11 cellular contexts compared by ENCODE assay signal in genomic region chr3:116444819-116445290, GRCh38. TPM values are rescaled to one million over a fixed set of nuclear protein-coding genes. Genes with fewer than 3 reads are reported as not detected.
DNase-seq lines count a peak whose midpoint lies in the region; ATAC-seq and TF ChIP-seq lines count a peak whose summit lies in the region.
"Had no signal": no experiment of that assay in that cellular context is flagged by ENCODE, and none has a peak within 500 bp of the region (broad histone marks: within the 10 kb centered on the region; RNA-seq: fewer than 3 reads in every experiment).

No MANE protein-coding gene starts in this region.

- POLR2A ChIA-PET in naive thymus-derived CD8-positive, alpha-beta T cell (lab: Charles Lee), result no interaction called here

- DNase-seq in NCI-H146 (lab: John Stamatoyannopoulos, UW) (peak; percentile 33), NCI-H146 treated with DMSO at 0.1 percent for 48 hours (lab: John Stamatoyannopoulos, UW; ENCODE audit: unreplicated experiment) (no peak), endothelial cell (ENCODE audit: low spot score) (peak; percentile 16), upper lobe of left lung (peak in 1 of 2 donors; percentile 68), spleen (no peak)
- DNase-seq in naive thymus-derived CD8-positive, alpha-beta T cell, result no peak
- DNase-seq: activated CD4-positive, alpha-beta T cell treated with anti-CD3 and anti-CD28 coated beads, Interleukin-2, amount 50 U/mL, for 1 hour; stimulated activated naive B cell treated with anti-CD40 and anti-IgM and Interleukin-4, amounts not matched to agents 10 μg/mL and 1 μg/mL and 100 μg/mL, for 72 hours had no signal

- WGBS in mesodermal cell (ENCODE audit: insufficient coverage in 2 of 2), 2 experiments, result 0 to 1% methylated on average over 17 to 26 of the region's 26 CpGs
- 3% methylated on average over 17 to 26 of the region's 26 CpGs for WGBS in upper lobe of left lung, 2 donors
- 1 to 8% (median 5%) methylated on average over 14 to 26 of the region's 26 CpGs for WGBS in spleen, 5 donors

- H3K27me3 ChIP-seq in upper lobe of left lung, result no peaks in the 10 kb centered on the region
- H3K27me3 ChIP-seq in spleen (replicated peaks in 1 of 7), result peaks cover 0 to 22% (median 0%) of the 10 kb centered on the region in 7 donors

- TF ChIP-seq CTCF in endothelial cell (IDR thresholded peaks at IDR 0.05; ENCODE audit: unreplicated experiment) (no peak), upper lobe of left lung (IDR thresholded peaks at IDR 0.05) (no peak), spleen (IDR thresholded peaks at IDR 0.05 in 8 of 11, conservative IDR thresholded peaks at IDR 0.05 in 3 of 11) (no peak)

- peak overlapping the region; percentile 87 for H3K4me3 Mint-ChIP-seq in endothelial cell (ENCODE audit: unreplicated experiment)
- no peak overlapping the region for H3K4me3 Mint-ChIP-seq in naive thymus-derived CD8-positive, alpha-beta T cell
- H3K4me3 Mint-ChIP-seq: stimulated activated naive B cell treated with anti-CD40 and anti-IgM and Interleukin-4, amounts not matched to agents 10 μg/mL and 1 μg/mL and 100 μg/mL, for 72 hours had no signal

- no peaks in the 10 kb centered on the region for H3K9me3 ChIP-seq in mesodermal cell (ENCODE audit: control insufficient read depth, low read length)
- no peaks in the 10 kb centered on the region for H3K9me3 ChIP-seq in upper lobe of left lung
- no peaks in the 10 kb centered on the region for H3K9me3 ChIP-seq in spleen

- H3K4me1 Mint-ChIP-seq in endothelial cell (ENCODE audit: unreplicated experiment), result peaks cover 9% of the 10 kb centered on the region
- H3K4me1 Mint-ChIP-seq in naive thymus-derived CD8-positive, alpha-beta T cell, result no peaks in the 10 kb centered on the region

- ATAC-seq in upper lobe of left lung (ENCODE audit: low FRiP score in 2 of 2) (peak; percentile 60 to 67), HG03139 (IDR thresholded peaks at IDR 0.05; ENCODE audit: unreplicated experiment) (no peak)
- ATAC-seq in naive thymus-derived CD8-positive, alpha-beta T cell, result no peak
- ATAC-seq: stimulated activated naive B cell treated with anti-CD40 and anti-IgM and Interleukin-4, amounts not matched to agents 10 μg/mL and 1 μg/mL and 100 μg/mL, for 72 hours had no signal

- no peak overlapping the region for H3K27ac Mint-ChIP-seq in endothelial cell (ENCODE audit: unreplicated experiment)
- no peak overlapping the region for H3K27ac Mint-ChIP-seq in naive thymus-derived CD8-positive, alpha-beta T cell
- H3K27ac Mint-ChIP-seq: stimulated activated naive B cell treated with anti-CD40 and anti-IgM and Interleukin-4, amounts not matched to agents 10 μg/mL and 1 μg/mL and 100 μg/mL, for 72 hours had no signal

- H3K9me3 Mint-ChIP-seq in endothelial cell (ENCODE audit: unreplicated experiment), result no peaks in the 10 kb centered on the region
- peaks cover 0 to 10% (median 8%) of the 10 kb centered on the region in 9 donors for H3K9me3 Mint-ChIP-seq in naive thymus-derived CD8-positive, alpha-beta T cell

- no peak for TF ChIP-seq POLR2A in upper lobe of left lung (IDR thresholded peaks at IDR 0.05)
- TF ChIP-seq POLR2A in spleen (IDR thresholded peaks at IDR 0.05), result no peak

- H3K27me3 Mint-ChIP-seq in endothelial cell (ENCODE audit: unreplicated experiment), result peaks cover 10% of the 10 kb centered on the region
- peaks cover 7 to 23% (median 7%) of the 10 kb centered on the region in 5 donors for H3K27me3 Mint-ChIP-seq in naive thymus-derived CD8-positive, alpha-beta T cell

- intact Hi-C loops in spleen (cut with DNase I; ENCODE audit: low total_unique reads), result no loop called here

- TF ChIP-seq EP300 in upper lobe of left lung (IDR thresholded peaks at IDR 0.05), result no peak

- peaks cover 11% of the 10 kb centered on the region for H3K4me1 ChIP-seq in mesodermal cell (ENCODE audit: control insufficient read depth, insufficient read depth, low read length, poor library complexity, severe bottlenecking)
- no peaks in the 10 kb centered on the region for H3K4me1 ChIP-seq in upper lobe of left lung
- H3K4me1 ChIP-seq in spleen, result no peaks in the 10 kb centered on the region

- peak overlapping the region; percentile 78 for H3K27ac ChIP-seq in mesodermal cell (ENCODE audit: low read depth, low read length, severe bottlenecking)
- H3K27ac ChIP-seq in upper lobe of left lung, result no peak overlapping the region
- H3K27ac ChIP-seq in spleen, result no peak overlapping the region
- H3K27ac ChIP-seq: KMS-11 had no signal

- no peaks in the 10 kb centered on the region for H3K36me3 Mint-ChIP-seq in endothelial cell (ENCODE audit: low read depth, unreplicated experiment)
- peaks cover 0 to 15% (median 0%) of the 10 kb centered on the region in 3 donors for H3K36me3 Mint-ChIP-seq in naive thymus-derived CD8-positive, alpha-beta T cell
- H3K36me3 Mint-ChIP-seq: stimulated activated naive B cell treated with anti-CD40 and anti-IgM and Interleukin-4, amounts not matched to agents 10 μg/mL and 1 μg/mL and 100 μg/mL, for 72 hours had no signal

- H3K36me3 ChIP-seq in mesodermal cell (ENCODE audit: control insufficient read depth, insufficient read depth, low read length) (no peaks in the 10 kb centered on the region), upper lobe of left lung (no peaks in the 10 kb centered on the region), spleen (no peaks in the 10 kb centered on the region)

- H3K4me3 ChIP-seq in mesodermal cell (ENCODE audit: extremely low read depth, insufficient read depth, low read length, poor library complexity, severe bottlenecking) (peak overlapping the region; percentile 54), upper lobe of left lung (peak overlapping the region in 3 of 4 donors; percentile 31 to 38 (median 35)), spleen (peak overlapping the region in 1 of 8 donors; percentile 18)

RNA-seq across cellular contexts. Expression of gene LSAMP, which starts 0.4 kb away (rescaled TPM):
- total RNA-seq in endothelial cell (ENCODE audit: unreplicated experiment) (6.1 TPM), upper lobe of left lung (10 to 100 TPM in 5 of 6 donors, 1 to 10 TPM in 1; 7.1 to 28.1 (median 13.4) TPM), spleen (1 to 10 TPM in 6 of 7 donors, under 1 TPM in 1; 0.98 to 6.8 (median 1.5) TPM)
- polyA plus RNA-seq in mesodermal cell (2013, experiment 1 of 2), result 38.1 TPM
- 35.4 TPM for polyA plus RNA-seq in mesodermal cell (2013, experiment 2 of 2)
- 1 to 10 TPM in 1 of 3 donors, under 1 TPM in 2; 0.45 to 1.2 (median 0.57) TPM for polyA plus RNA-seq in spleen
- total RNA-seq in naive thymus-derived CD8-positive, alpha-beta T cell, result not detected
- not detected for polyA plus RNA-seq in naive thymus-derived CD8-positive, alpha-beta T cell

Comparison
In these comparisons a context has a peak if more than half of its experiments do, and no peak if none do; other contexts are left out.
1. DNase-seq: peak in NCI-H146 (single experiment) and endothelial cell (single experiment); none in NCI-H146 treated with DMSO at 0.1 percent for 48 hours (single experiment), spleen (single experiment) and naive thymus-derived CD8-positive, alpha-beta T cell (0 of 10).
2. ATAC-seq: peak in upper lobe of left lung (2 of 2); none in HG03139 (single experiment) and naive thymus-derived CD8-positive, alpha-beta T cell (0 of 2).